In genomic region chr2:10448208-10448645, GRCh38 we compare ENCODE assay signal across 1 cellular context.
TF ChIP-seq lines count a peak whose summit lies in the region.

TSS of gene ODC1 (minus strand) at chr2:10448327. CDS start at chr2:10445032, 3,295 bp downstream.

TF ChIP-seq in K562, 482 proteins besides CTCF, POLR2A, EP300 and RAD21 (continued from another document and continues in another):
- TF ChIP-seq FOXO4 (CRISPR knock-in tag; IDR thresholded peaks at IDR 0.05) (no peak), MCM7 (IDR thresholded peaks at IDR 0.05) (no peak), ZNF140 (CRISPR knock-in tag; IDR thresholded peaks at IDR 0.05) (no peak), RFX1 (IDR thresholded peaks at IDR 0.05) (peak; percentile 83), NCOA1 (IDR thresholded peaks at IDR 0.05; ENCODE audit: low read depth) (no peak), VEZF1 (CRISPR knock-in tag; IDR thresholded peaks at IDR 0.05) (peak; percentile 100), POLR2B (IDR thresholded peaks at IDR 0.05; ENCODE audit: low read depth, partially characterized antibody) (no peak), GTF2E2 (tag; IDR thresholded peaks at IDR 0.05) (peak; percentile 91; the same call in 1 of the 2 replicates), JUND (IDR thresholded peaks at IDR 0.05; ENCODE audit: borderline replicate concordance, low read depth, low read length) (0 out of 2 replicates have a peak, but pooled peaks have one; percentile 16), JUND (tag; IDR thresholded peaks at IDR 0.05; ENCODE audit: borderline replicate concordance, low read depth, low read length) (no peak), SAFB2 (IDR thresholded peaks at IDR 0.05; ENCODE audit: borderline replicate concordance, low read depth, low read length, severe bottlenecking) (no peak), TBL1XR1 (IDR thresholded peaks at IDR 0.05; ENCODE audit: low read length in 2 of 2) (no peak), KHSRP (IDR thresholded peaks at IDR 0.05) (no peak), TAL1 (IDR thresholded peaks at IDR 0.05) (no peak), THAP7 (CRISPR knock-in tag; IDR thresholded peaks at IDR 0.05) (no peak), ZNF780A (CRISPR knock-in tag; IDR thresholded peaks at IDR 0.05) (no peak), PHB (CRISPR knock-in tag; IDR thresholded peaks at IDR 0.05) (no peak), E2F4 (CRISPR knock-in tag; IDR thresholded peaks at IDR 0.05; ENCODE audit: low read depth) (no peak), NELFE (IDR thresholded peaks at IDR 0.05; ENCODE audit: insufficient read depth, insufficient read length) (no peak), NFIC (IDR thresholded peaks at IDR 0.05) (0 out of 2 replicates have a peak, but pooled peaks have one; percentile 11), AFF4 (CRISPR knock-in tag; IDR thresholded peaks at IDR 0.05) (0 out of 2 replicates have a peak, but pooled peaks have one; percentile 26), E4F1 (CRISPR knock-in tag; IDR thresholded peaks at IDR 0.05; ENCODE audit: borderline replicate concordance) (peak; percentile 13; the same call in 1 of the 2 replicates), JUNB (CRISPR knock-in tag; conservative IDR thresholded peaks at IDR 0.05) (no peak), ZBTB40 (IDR thresholded peaks at IDR 0.05) (no peak), ZBTB40 (CRISPR knock-in tag; IDR thresholded peaks at IDR 0.05) (no peak), POLR3A (IDR thresholded peaks at IDR 0.05; ENCODE audit: borderline replicate concordance, extremely low read depth, insufficient read depth, insufficient read length) (no peak), ZNF217 (CRISPR knock-in tag; IDR thresholded peaks at IDR 0.05) (no peak), CBFA2T3 (IDR thresholded peaks at IDR 0.05) (no peak), NCOA6 (IDR thresholded peaks at IDR 0.05) (no peak), ZNF609 (CRISPR knock-in tag; IDR thresholded peaks at IDR 0.05; ENCODE audit: borderline replicate concordance) (0 out of 2 replicates have a peak, but pooled peaks have one; percentile 37), ZBTB1 (CRISPR knock-in tag; IDR thresholded peaks at IDR 0.05; ENCODE audit: borderline replicate concordance, low read depth) (no peak)
